22 cellular contexts compared by ENCODE assay signal in genomic region chr6:22457986-22458385, GRCh38.
"Had no signal": no experiment of that assay in that cellular context is flagged by ENCODE, and none has a peak within 500 bp of the region (broad histone marks: within the 10 kb centered on the region; RNA-seq: fewer than 3 reads in every experiment).

No MANE protein-coding gene starts in this region.

- H3K4me1 Mint-ChIP-seq: IgD-negative memory B cell had no signal

- H3K36me3 Mint-ChIP-seq: IgD-negative memory B cell had no signal

- DNase-seq: Kasumi-1, MV-4-11, NCI-H1048, NCI-H1105, NCI-H1417, NCI-H1436 treated with DMSO at 0.1 percent for 48 hours, NCI-H1694, NCI-H187 treated with DMSO at 0.1 percent for 48 hours, NCI-H2029 treated with DMSO at 0.1 percent for 48 hours, NCI-H2171 treated with DMSO at 0.1 percent for 48 hours, NCI-H345, NCI-H510A, NCI-H524 treated with DMSO at 0.1 percent for 48 hours, NCI-H69, NCI-H774, SHP77 had no signal

- ATAC-seq: HepG2, K562, Panc1 had no signal

- H3K4me2 ChIP-seq: KMS-11 had no signal

- H3K27ac Mint-ChIP-seq: IgD-negative memory B cell had no signal

- H3K9ac ChIP-seq: KMS-11 had no signal

- H3K4me3 ChIP-seq: K562 had no signal

- H3K27me3 Mint-ChIP-seq: IgD-negative memory B cell had no signal

- H3K4me3 Mint-ChIP-seq: IgD-negative memory B cell had no signal

- H3K27ac ChIP-seq: KMS-11, RWPE1 had no signal
